ENCODE assay signal across 1 cellular context in the genomic region with DNA sequence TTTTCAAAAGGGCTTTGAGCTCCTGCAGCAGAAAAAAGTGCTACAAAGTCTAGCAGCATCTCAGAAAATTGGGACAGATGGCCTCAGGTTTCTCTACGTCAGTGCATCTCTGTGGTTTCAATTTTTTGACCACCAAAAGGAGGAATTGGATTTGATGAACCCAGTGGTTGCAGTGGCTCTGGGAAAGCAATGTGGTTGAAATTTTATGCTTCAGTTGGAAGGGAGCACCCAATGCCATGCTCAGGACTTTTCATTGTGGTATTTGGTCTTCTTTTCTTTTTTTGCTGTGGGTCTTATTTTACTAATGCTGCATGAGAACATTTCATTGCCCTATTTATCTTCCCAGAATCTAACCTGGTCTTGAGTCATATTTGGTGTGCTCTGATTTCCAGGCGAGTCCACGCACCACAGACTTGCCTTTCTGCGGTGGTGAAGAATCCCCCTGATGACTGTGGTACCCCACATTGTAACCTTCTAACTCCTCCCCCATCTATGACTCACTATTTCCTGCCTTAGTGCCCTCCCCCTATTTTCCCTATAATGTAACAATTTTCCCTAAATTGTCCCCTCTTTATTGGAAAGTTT.
TF ChIP-seq lines count a peak whose summit lies in the region.

No MANE protein-coding gene starts in this region.

TF ChIP-seq in GM12878, 131 proteins besides CTCF, POLR2A, EP300 and RAD21 (continues in another document):
- TF ChIP-seq, protein P1, sequence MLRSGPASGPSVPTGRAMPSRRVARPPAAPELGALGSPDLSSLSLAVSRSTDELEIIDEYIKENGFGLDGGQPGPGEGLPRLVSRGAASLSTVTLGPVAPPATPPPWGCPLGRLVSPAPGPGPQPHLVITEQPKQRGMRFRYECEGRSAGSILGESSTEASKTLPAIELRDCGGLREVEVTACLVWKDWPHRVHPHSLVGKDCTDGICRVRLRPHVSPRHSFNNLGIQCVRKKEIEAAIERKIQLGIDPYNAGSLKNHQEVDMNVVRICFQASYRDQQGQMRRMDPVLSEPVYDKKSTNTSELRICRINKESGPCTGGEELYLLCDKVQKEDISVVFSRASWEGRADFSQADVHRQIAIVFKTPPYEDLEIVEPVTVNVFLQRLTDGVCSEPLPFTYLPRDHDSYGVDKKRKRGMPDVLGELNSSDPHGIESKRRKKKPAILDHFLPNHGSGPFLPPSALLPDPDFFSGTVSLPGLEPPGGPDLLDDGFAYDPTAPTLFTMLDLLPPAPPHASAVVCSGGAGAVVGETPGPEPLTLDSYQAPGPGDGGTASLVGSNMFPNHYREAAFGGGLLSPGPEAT (IDR thresholded peaks at IDR 0.05; ENCODE audit: low read depth): peak; percentile 59; the same call in 1 of the 2 replicates
- TF ChIP-seq ZNF217 (IDR thresholded peaks at IDR 0.05) (peak; percentile 73; the same call in 1 of the 2 replicates), SRF (IDR thresholded peaks at IDR 0.05; ENCODE audit: low read depth in 2 of 2, low read length in 2 of 2) (no peak), IKZF2 (IDR thresholded peaks at IDR 0.05) (peak; percentile 95 to 97), DPF2 (IDR thresholded peaks at IDR 0.05) (peak; percentile 84), NR2F1 (conservative IDR thresholded peaks at IDR 0.05) (peak; percentile 91), POU2F2 (IDR thresholded peaks at IDR 0.05; ENCODE audit: borderline replicate concordance, low read depth, low read length) (peak; percentile 82), NFXL1 (IDR thresholded peaks at IDR 0.05; ENCODE audit: borderline replicate concordance) (no peak), MEF2A (IDR thresholded peaks at IDR 0.05; ENCODE audit: insufficient read depth, low read depth, low read length) (peak; percentile 72; the same call in 1 of the 2 replicates), GABPA (IDR thresholded peaks at IDR 0.05; ENCODE audit: low read depth) (peak; percentile 63; the same call in 1 of the 2 replicates), NFIC (IDR thresholded peaks at IDR 0.05; ENCODE audit: low read depth, low read length) (peak; percentile 99), STAT3 (IDR thresholded peaks at IDR 0.05; ENCODE audit: low read depth, low read length) (peak; percentile 25; the same call in 1 of the 2 replicates), RAD51 (IDR thresholded peaks at IDR 0.05) (no peak), BHLHE40 (IDR thresholded peaks at IDR 0.05; ENCODE audit: borderline replicate concordance in 1 of 2, low read depth in 2 of 2, low read length in 1 of 2) (peak in 1 of 2 experiments; percentile 43; a peak in 1 of 4 replicates), ATF7 (IDR thresholded peaks at IDR 0.05; ENCODE audit: low read depth) (peak; percentile 66), CBFB (IDR thresholded peaks at IDR 0.05; ENCODE audit: low read depth) (peak; percentile 99), MYB (IDR thresholded peaks at IDR 0.05; ENCODE audit: borderline replicate concordance, low read depth, low read length) (no peak), HDAC2 (IDR thresholded peaks at IDR 0.05) (no peak), IRF4 (IDR thresholded peaks at IDR 0.05; ENCODE audit: low read depth, low read length) (peak; percentile 85), CREM (IDR thresholded peaks at IDR 0.05; ENCODE audit: low read depth) (peak; percentile 95), CREB1 (IDR thresholded peaks at IDR 0.05; ENCODE audit: low read depth) (peak; percentile 78), KDM1A (IDR thresholded peaks at IDR 0.05; ENCODE audit: borderline replicate concordance) (no peak), CBX5 (IDR thresholded peaks at IDR 0.05; ENCODE audit: low read depth) (peak; percentile 52; the same call in 1 of the 2 replicates)
- TF ChIP-seq, protein P2, sequence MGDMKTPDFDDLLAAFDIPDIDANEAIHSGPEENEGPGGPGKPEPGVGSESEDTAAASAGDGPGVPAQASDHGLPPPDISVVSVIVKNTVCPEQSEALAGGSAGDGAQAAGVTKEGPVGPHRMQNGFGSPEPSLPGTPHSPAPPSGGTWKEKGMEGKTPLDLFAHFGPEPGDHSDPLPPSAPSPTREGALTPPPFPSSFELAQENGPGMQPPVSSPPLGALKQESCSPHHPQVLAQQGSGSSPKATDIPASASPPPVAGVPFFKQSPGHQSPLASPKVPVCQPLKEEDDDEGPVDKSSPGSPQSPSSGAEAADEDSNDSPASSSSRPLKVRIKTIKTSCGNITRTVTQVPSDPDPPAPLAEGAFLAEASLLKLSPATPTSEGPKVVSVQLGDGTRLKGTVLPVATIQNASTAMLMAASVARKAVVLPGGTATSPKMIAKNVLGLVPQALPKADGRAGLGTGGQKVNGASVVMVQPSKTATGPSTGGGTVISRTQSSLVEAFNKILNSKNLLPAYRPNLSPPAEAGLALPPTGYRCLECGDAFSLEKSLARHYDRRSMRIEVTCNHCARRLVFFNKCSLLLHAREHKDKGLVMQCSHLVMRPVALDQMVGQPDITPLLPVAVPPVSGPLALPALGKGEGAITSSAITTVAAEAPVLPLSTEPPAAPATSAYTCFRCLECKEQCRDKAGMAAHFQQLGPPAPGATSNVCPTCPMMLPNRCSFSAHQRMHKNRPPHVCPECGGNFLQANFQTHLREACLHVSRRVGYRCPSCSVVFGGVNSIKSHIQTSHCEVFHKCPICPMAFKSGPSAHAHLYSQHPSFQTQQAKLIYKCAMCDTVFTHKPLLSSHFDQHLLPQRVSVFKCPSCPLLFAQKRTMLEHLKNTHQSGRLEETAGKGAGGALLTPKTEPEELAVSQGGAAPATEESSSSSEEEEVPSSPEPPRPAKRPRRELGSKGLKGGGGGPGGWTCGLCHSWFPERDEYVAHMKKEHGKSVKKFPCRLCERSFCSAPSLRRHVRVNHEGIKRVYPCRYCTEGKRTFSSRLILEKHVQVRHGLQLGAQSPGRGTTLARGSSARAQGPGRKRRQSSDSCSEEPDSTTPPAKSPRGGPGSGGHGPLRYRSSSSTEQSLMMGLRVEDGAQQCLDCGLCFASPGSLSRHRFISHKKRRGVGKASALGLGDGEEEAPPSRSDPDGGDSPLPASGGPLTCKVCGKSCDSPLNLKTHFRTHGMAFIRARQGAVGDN (IDR thresholded peaks at IDR 0.05): no peak
- TF ChIP-seq, protein P3, sequence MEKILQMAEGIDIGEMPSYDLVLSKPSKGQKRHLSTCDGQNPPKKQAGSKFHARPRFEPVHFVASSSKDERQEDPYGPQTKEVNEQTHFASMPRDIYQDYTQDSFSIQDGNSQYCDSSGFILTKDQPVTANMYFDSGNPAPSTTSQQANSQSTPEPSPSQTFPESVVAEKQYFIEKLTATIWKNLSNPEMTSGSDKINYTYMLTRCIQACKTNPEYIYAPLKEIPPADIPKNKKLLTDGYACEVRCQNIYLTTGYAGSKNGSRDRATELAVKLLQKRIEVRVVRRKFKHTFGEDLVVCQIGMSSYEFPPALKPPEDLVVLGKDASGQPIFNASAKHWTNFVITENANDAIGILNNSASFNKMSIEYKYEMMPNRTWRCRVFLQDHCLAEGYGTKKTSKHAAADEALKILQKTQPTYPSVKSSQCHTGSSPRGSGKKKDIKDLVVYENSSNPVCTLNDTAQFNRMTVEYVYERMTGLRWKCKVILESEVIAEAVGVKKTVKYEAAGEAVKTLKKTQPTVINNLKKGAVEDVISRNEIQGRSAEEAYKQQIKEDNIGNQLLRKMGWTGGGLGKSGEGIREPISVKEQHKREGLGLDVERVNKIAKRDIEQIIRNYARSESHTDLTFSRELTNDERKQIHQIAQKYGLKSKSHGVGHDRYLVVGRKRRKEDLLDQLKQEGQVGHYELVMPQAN (conservative IDR thresholded peaks at IDR 0.05): no peak
- TF ChIP-seq, protein P4, sequence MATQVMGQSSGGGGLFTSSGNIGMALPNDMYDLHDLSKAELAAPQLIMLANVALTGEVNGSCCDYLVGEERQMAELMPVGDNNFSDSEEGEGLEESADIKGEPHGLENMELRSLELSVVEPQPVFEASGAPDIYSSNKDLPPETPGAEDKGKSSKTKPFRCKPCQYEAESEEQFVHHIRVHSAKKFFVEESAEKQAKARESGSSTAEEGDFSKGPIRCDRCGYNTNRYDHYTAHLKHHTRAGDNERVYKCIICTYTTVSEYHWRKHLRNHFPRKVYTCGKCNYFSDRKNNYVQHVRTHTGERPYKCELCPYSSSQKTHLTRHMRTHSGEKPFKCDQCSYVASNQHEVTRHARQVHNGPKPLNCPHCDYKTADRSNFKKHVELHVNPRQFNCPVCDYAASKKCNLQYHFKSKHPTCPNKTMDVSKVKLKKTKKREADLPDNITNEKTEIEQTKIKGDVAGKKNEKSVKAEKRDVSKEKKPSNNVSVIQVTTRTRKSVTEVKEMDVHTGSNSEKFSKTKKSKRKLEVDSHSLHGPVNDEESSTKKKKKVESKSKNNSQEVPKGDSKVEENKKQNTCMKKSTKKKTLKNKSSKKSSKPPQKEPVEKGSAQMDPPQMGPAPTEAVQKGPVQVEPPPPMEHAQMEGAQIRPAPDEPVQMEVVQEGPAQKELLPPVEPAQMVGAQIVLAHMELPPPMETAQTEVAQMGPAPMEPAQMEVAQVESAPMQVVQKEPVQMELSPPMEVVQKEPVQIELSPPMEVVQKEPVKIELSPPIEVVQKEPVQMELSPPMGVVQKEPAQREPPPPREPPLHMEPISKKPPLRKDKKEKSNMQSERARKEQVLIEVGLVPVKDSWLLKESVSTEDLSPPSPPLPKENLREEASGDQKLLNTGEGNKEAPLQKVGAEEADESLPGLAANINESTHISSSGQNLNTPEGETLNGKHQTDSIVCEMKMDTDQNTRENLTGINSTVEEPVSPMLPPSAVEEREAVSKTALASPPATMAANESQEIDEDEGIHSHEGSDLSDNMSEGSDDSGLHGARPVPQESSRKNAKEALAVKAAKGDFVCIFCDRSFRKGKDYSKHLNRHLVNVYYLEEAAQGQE (IDR thresholded peaks at IDR 0.05; ENCODE audit: low read depth, low read length): no peak
- TF ChIP-seq, protein P5, sequence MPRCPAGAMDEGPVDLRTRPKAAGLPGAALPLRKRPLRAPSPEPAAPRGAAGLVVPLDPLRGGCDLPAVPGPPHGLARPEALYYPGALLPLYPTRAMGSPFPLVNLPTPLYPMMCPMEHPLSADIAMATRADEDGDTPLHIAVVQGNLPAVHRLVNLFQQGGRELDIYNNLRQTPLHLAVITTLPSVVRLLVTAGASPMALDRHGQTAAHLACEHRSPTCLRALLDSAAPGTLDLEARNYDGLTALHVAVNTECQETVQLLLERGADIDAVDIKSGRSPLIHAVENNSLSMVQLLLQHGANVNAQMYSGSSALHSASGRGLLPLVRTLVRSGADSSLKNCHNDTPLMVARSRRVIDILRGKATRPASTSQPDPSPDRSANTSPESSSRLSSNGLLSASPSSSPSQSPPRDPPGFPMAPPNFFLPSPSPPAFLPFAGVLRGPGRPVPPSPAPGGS (IDR thresholded peaks at IDR 0.05; ENCODE audit: borderline replicate concordance, insufficient read depth, low read depth, low read length, poor library complexity, severe bottlenecking): peak; percentile 98
- TF ChIP-seq, protein P6, sequence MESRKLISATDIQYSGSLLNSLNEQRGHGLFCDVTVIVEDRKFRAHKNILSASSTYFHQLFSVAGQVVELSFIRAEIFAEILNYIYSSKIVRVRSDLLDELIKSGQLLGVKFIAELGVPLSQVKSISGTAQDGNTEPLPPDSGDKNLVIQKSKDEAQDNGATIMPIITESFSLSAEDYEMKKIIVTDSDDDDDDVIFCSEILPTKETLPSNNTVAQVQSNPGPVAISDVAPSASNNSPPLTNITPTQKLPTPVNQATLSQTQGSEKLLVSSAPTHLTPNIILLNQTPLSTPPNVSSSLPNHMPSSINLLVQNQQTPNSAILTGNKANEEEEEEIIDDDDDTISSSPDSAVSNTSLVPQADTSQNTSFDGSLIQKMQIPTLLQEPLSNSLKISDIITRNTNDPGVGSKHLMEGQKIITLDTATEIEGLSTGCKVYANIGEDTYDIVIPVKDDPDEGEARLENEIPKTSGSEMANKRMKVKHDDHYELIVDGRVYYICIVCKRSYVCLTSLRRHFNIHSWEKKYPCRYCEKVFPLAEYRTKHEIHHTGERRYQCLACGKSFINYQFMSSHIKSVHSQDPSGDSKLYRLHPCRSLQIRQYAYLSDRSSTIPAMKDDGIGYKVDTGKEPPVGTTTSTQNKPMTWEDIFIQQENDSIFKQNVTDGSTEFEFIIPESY (IDR thresholded peaks at IDR 0.05): no peak
- TF ChIP-seq, protein P7, sequence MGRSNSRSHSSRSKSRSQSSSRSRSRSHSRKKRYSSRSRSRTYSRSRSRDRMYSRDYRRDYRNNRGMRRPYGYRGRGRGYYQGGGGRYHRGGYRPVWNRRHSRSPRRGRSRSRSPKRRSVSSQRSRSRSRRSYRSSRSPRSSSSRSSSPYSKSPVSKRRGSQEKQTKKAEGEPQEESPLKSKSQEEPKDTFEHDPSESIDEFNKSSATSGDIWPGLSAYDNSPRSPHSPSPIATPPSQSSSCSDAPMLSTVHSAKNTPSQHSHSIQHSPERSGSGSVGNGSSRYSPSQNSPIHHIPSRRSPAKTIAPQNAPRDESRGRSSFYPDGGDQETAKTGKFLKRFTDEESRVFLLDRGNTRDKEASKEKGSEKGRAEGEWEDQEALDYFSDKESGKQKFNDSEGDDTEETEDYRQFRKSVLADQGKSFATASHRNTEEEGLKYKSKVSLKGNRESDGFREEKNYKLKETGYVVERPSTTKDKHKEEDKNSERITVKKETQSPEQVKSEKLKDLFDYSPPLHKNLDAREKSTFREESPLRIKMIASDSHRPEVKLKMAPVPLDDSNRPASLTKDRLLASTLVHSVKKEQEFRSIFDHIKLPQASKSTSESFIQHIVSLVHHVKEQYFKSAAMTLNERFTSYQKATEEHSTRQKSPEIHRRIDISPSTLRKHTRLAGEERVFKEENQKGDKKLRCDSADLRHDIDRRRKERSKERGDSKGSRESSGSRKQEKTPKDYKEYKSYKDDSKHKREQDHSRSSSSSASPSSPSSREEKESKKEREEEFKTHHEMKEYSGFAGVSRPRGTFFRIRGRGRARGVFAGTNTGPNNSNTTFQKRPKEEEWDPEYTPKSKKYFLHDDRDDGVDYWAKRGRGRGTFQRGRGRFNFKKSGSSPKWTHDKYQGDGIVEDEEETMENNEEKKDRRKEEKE (IDR thresholded peaks at IDR 0.05): no peak
- TF ChIP-seq, protein P8, sequence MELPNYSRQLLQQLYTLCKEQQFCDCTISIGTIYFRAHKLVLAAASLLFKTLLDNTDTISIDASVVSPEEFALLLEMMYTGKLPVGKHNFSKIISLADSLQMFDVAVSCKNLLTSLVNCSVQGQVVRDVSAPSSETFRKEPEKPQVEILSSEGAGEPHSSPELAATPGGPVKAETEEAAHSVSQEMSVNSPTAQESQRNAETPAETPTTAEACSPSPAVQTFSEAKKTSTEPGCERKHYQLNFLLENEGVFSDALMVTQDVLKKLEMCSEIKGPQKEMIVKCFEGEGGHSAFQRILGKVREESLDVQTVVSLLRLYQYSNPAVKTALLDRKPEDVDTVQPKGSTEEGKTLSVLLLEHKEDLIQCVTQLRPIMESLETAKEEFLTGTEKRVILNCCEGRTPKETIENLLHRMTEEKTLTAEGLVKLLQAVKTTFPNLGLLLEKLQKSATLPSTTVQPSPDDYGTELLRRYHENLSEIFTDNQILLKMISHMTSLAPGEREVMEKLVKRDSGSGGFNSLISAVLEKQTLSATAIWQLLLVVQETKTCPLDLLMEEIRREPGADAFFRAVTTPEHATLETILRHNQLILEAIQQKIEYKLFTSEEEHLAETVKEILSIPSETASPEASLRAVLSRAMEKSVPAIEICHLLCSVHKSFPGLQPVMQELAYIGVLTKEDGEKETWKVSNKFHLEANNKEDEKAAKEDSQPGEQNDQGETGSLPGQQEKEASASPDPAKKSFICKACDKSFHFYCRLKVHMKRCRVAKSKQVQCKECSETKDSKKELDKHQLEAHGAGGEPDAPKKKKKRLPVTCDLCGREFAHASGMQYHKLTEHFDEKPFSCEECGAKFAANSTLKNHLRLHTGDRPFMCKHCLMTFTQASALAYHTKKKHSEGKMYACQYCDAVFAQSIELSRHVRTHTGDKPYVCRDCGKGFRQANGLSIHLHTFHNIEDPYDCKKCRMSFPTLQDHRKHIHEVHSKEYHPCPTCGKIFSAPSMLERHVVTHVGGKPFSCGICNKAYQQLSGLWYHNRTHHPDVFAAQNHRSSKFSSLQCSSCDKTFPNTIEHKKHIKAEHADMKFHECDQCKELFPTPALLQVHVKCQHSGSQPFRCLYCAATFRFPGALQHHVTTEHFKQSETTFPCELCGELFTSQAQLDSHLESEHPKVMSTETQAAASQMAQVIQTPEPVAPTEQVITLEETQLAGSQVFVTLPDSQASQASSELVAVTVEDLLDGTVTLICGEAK (IDR thresholded peaks at IDR 0.05; ENCODE audit: borderline replicate concordance): no peak
